Comparison of ENCODE assay signal across 12 cellular contexts in the genomic region with DNA sequence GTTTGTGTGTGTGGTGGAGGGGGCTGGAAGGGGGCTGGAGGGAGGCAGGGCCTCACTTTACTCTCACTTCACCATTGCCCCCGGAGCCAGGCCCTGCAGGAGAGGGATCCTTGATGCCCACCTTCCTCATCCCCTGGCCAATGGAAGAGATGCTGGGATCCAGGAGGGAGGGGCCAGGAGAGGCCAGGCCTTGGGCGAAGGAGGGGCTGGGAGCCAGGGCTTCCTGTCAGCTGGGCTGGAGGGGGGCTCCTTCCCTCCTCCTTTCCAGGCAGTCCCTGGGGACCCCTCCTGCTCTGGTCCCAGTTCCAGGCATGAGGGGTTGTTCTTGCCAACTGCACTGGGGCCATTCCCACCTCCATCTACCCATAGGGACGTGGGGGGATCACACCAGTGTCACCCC. TPM values are rescaled to one million over a fixed set of nuclear protein-coding genes. Genes with fewer than 3 reads are reported as not detected.
DNase-seq lines count a peak whose midpoint lies in the region; ATAC-seq, FAIRE-seq and TF ChIP-seq lines count a peak whose summit lies in the region.
"Had no signal": no experiment of that assay in that cellular context is flagged by ENCODE, and none has a peak within 500 bp of the region (broad histone marks: within the 10 kb centered on the region; RNA-seq: fewer than 3 reads in every experiment).

No MANE protein-coding gene starts in this region.

- no peak for ATAC-seq in GM21390 (IDR thresholded peaks at IDR 0.05; ENCODE audit: unreplicated experiment)
- ATAC-seq in HG02852 (IDR thresholded peaks at IDR 0.05; ENCODE audit: unreplicated experiment), result no peak
- ATAC-seq in body of pancreas, result no peak

- H3K36me3 Mint-ChIP-seq in brain, result no peaks in the 10 kb centered on the region

- peak overlapping the region in 1 of 2 donors; percentile 62 for H3K9ac ChIP-seq in kidney (ENCODE audit: low read length in 2 of 2)

- no peak for FAIRE-seq in kidney (lab: Jason Lieb, UNC)
- FAIRE-seq: colon, keratinocyte, RCC 7860 had no signal

- peak overlapping the region in 4 of 5 experiments; percentile 49 to 92 (median 86) for H3K27ac Mint-ChIP-seq in brain

- H3K36me3 ChIP-seq in kidney (ENCODE audit: control insufficient read depth in 1 of 2, insufficient read depth in 2 of 2, low read length in 2 of 2), result peaks cover 0 to 6% of the 10 kb centered on the region in 2 donors
- no peaks in the 10 kb centered on the region for H3K36me3 ChIP-seq in thyroid gland
- no peaks in the 10 kb centered on the region for H3K36me3 ChIP-seq in body of pancreas (replicated peaks in 1 of 2; ENCODE audit: insufficient read depth in 1 of 2, low read depth in 2 of 2)

- peaks cover 5% of the 10 kb centered on the region for H3K27me3 Mint-ChIP-seq in brain
- H3K27me3 Mint-ChIP-seq: activated CD8-positive, alpha-beta T cell treated with anti-CD3 and anti-CD28 coated beads for 36 hours had no signal

- H3K9me3 ChIP-seq in kidney (ENCODE audit: control insufficient read depth in 1 of 2, low read length in 2 of 2) (no peaks in the 10 kb centered on the region), thyroid gland (no peaks in the 10 kb centered on the region), body of pancreas (no peaks in the 10 kb centered on the region)

- peak; percentile 52 for DNase-seq in NCI-H1436 (lab: John Stamatoyannopoulos, UW)
- peak; percentile 91 for DNase-seq in kidney
- DNase-seq in thyroid gland, result no peak
- DNase-seq in body of pancreas, result no peak
- DNase-seq: activated CD8-positive, alpha-beta T cell treated with anti-CD3 and anti-CD28 coated beads for 36 hours; stimulated activated CD4-positive, alpha-beta T cell treated with anti-CD3 and anti-CD28 coated beads, Interleukin-2, amount 100 ng/mL, for 24 hours had no signal

- WGBS in thyroid gland, 2 donors, result 42% methylated on average over 3 of the region's 3 CpGs; no CpG with 5 or more reads in 1 of the 2 donors
- 58 to 92% methylated on average over 2 to 3 of the region's 3 CpGs for WGBS in body of pancreas, 2 donors

- H3K27me3 ChIP-seq in thyroid gland (no peaks in the 10 kb centered on the region), body of pancreas (no peaks in the 10 kb centered on the region)

- peaks cover 26 to 62% of the 10 kb centered on the region in 2 donors for H3K4me1 ChIP-seq in kidney (ENCODE audit: control insufficient read depth in 1 of 2, insufficient read depth in 1 of 2, low read depth in 1 of 2, low read length in 2 of 2)
- H3K4me1 ChIP-seq in thyroid gland, result peaks cover 89 to 92% of the 10 kb centered on the region in 2 donors
- H3K4me1 ChIP-seq in body of pancreas, result peaks cover 50% of the 10 kb centered on the region

- intact Hi-C loops in kidney (cut with DNase I), result no loop called here
- intact Hi-C loops in thyroid gland (cut with DNase I), result loop anchor here (5.0 kb wide), 1 partner anchor 41 kb away; no protein-coding TSS in a partner anchor
- intact Hi-C loops in body of pancreas (cut with DNase I), result loop anchor here (5.0 kb wide), 1 partner anchor 41 kb away; no protein-coding TSS in a partner anchor

- TF ChIP-seq CTCF in brain (conservative IDR thresholded peaks at IDR 0.05), result no peak
- TF ChIP-seq CTCF in kidney (IDR thresholded peaks at IDR 0.05; ENCODE audit: borderline replicate concordance, extremely low read depth, insufficient read depth), result no peak
- TF ChIP-seq CTCF in thyroid gland (IDR thresholded peaks at IDR 0.05), result no peak
- TF ChIP-seq CTCF in body of pancreas (IDR thresholded peaks at IDR 0.05), result no peak

- no peaks in the 10 kb centered on the region for H3K4me1 Mint-ChIP-seq in brain

- H3K27ac ChIP-seq in kidney (ENCODE audit: low read depth in 2 of 2, low read length in 2 of 2) (peak overlapping the region in 1 of 2 donors; percentile 55), thyroid gland (peak overlapping the region; percentile 96 to 98 (median 97)), body of pancreas (no peak overlapping the region)

- H3K4me3 Mint-ChIP-seq in brain, result peak overlapping the region in 4 of 5 experiments; percentile 69 to 82 (median 73)

- H3K4me3 ChIP-seq in kidney (ENCODE audit: low read length in 2 of 2), result no peak overlapping the region
- H3K4me3 ChIP-seq in thyroid gland (replicated peaks in 1 of 3), result no peak overlapping the region
- no peak overlapping the region for H3K4me3 ChIP-seq in body of pancreas

- no peak for TF ChIP-seq POLR2A in thyroid gland (IDR thresholded peaks at IDR 0.05)
- TF ChIP-seq POLR2A in body of pancreas (IDR thresholded peaks at IDR 0.05), result no peak

- H3K9me3 Mint-ChIP-seq in brain, result no peaks in the 10 kb centered on the region
- H3K9me3 Mint-ChIP-seq: activated CD8-positive, alpha-beta T cell treated with anti-CD3 and anti-CD28 coated beads for 36 hours had no signal

RNA-seq across cellular contexts. Expression of gene AHDC1, which starts 5.7 kb away (rescaled TPM):
- polyA plus RNA-seq in brain (ENCODE audit: insufficient read depth, low read depth, low replicate concordance) (48.8 TPM), kidney (ENCODE audit: insufficient read depth, low read depth, low replicate concordance) (8.5 TPM)
- total RNA-seq in kidney (48.2 TPM), thyroid gland (10 to 100 TPM; 25.5 to 91.4 (median 47.8) TPM), body of pancreas (10 to 100 TPM; 13.5 to 14.2 TPM)

RNA-seq across cellular contexts. Expression of gene FGR, which starts 36.7 kb away (rescaled TPM):
- polyA plus RNA-seq in brain (ENCODE audit: insufficient read depth, low read depth, low replicate concordance) (2.7 TPM), kidney (ENCODE audit: insufficient read depth, low read depth, low replicate concordance) (2.5 TPM)
- total RNA-seq in kidney (23.3 TPM), thyroid gland (1 to 10 TPM; 4.6 to 7.1 (median 6.4) TPM), body of pancreas (1 to 10 TPM; 3.0 to 5.4 TPM)

Comparison
In these comparisons a context has a peak if more than half of its experiments do, and no peak if none do; other contexts are left out.
1. DNase-seq: peak in NCI-H1436 (single experiment) and kidney (single experiment); none in thyroid gland (0 of 2) and body of pancreas (0 of 4).
2. H3K27ac ChIP-seq: peak in thyroid gland (3 of 3); none in body of pancreas (0 of 4).